ENCODE assay signal across 17 cellular contexts in genomic region chr7:27138987-27139334, GRCh38. TPM values are rescaled to one million over a fixed set of nuclear protein-coding genes. Genes with fewer than 3 reads are reported as not detected.
DNase-seq lines count a peak whose midpoint lies in the region; ATAC-seq and TF ChIP-seq lines count a peak whose summit lies in the region.
"Had no signal": no experiment of that assay in that cellular context is flagged by ENCODE, and none has a peak within 500 bp of the region (broad histone marks: within the 10 kb centered on the region; RNA-seq: fewer than 3 reads in every experiment).

No MANE protein-coding gene starts in this region.

- H3K27me3 ChIP-seq in ascending aorta = no peaks in the 10 kb centered on the region
- H3K27me3 ChIP-seq in kidney epithelial cell (ENCODE audit: control insufficient read depth, insufficient read depth, low read length) = peaks cover 2% of the 10 kb centered on the region
- no peaks in the 10 kb centered on the region for H3K27me3 ChIP-seq in psoas muscle (ENCODE audit: insufficient read depth in 3 of 3, low read length in 2 of 3)

- H3K9me3 Mint-ChIP-seq in HFFc6 = no peaks in the 10 kb centered on the region
- H3K9me3 Mint-ChIP-seq: stimulated activated naive CD8-positive, alpha-beta T cell treated with anti-CD3 and anti-CD28 coated beads, Interleukin-15, Interleukin-2, amounts not matched to agents 100 ng/mL and 50 ng/mL, for 24 hours; T-helper 1 cell treated with Interleukin-12 subunit alpha and Interleukin-12 subunit beta and Interleukin-4 antibody, amounts not matched to agents 30 μg/mL and 1 μg/mL, for 36 hours had no signal

- H3K27ac ChIP-seq in ascending aorta (peak overlapping the region; percentile 44 to 74), psoas muscle (peak overlapping the region; percentile 64)

- H3K4me1 ChIP-seq in ascending aorta (peaks cover 0 to 8% of the 10 kb centered on the region in 2 donors), psoas muscle (peaks cover 29% of the 10 kb centered on the region)

- peaks cover 26% of the 10 kb centered on the region for H3K4me1 Mint-ChIP-seq in HFFc6 (ENCODE audit: low read depth)

- H3K4me3 ChIP-seq in ascending aorta (peak overlapping the region; percentile 25 to 53), kidney epithelial cell (ENCODE audit: low read depth, low read length) (peak overlapping the region; percentile 72), psoas muscle (peak overlapping the region; percentile 13), foreskin fibroblast (ENCODE audit: low read depth in 1 of 2, low read length in 2 of 2) (no peak overlapping the region)

- no peak overlapping the region for H3K27ac Mint-ChIP-seq in HFFc6
- H3K27ac Mint-ChIP-seq: stimulated activated naive CD8-positive, alpha-beta T cell treated with anti-CD3 and anti-CD28 coated beads, Interleukin-15, Interleukin-2, amounts not matched to agents 100 ng/mL and 50 ng/mL, for 24 hours; T-helper 1 cell treated with Interleukin-12 subunit alpha and Interleukin-12 subunit beta and Interleukin-4 antibody, amounts not matched to agents 30 μg/mL and 1 μg/mL, for 36 hours had no signal

- DNase-seq in ascending aorta (ENCODE audit: low spot score in 2 of 2) (no peak), kidney epithelial cell (ENCODE audit: low read depth) (no peak), psoas muscle (no peak), NCI-H510A (lab: John Stamatoyannopoulos, UW) (no peak), HFFc6 (no peak), foreskin fibroblast (no peak)
- DNase-seq: activated CD4-positive, CD25-positive, alpha-beta regulatory T cell treated with anti-CD3 and anti-CD28 coated beads, Interleukin-2, amount 50 U/mL, for 72 hours; activated naive CD4-positive, alpha-beta T cell treated with anti-CD3 and anti-CD28 coated beads, Interleukin-2, amount 50 U/mL, for 16 hours; C1 segment of cervical spinal cord; DND-41; NCI-H1694 treated with DMSO at 0.1 percent for 48 hours; NCI-H69 had no signal

- H3K36me3 ChIP-seq in ascending aorta (peaks cover 0 to under 1% of the 10 kb centered on the region in 2 donors), kidney epithelial cell (ENCODE audit: control insufficient read depth, insufficient read depth, low read length) (peaks cover 1% of the 10 kb centered on the region), psoas muscle (ENCODE audit: insufficient read depth in 1 of 2, low read depth in 1 of 2) (peaks cover 0 to 17% of the 10 kb centered on the region in 2 donors)

- no peak overlapping the region for H3K4me3 Mint-ChIP-seq in HFFc6
- H3K4me3 Mint-ChIP-seq: stimulated activated naive CD8-positive, alpha-beta T cell treated with anti-CD3 and anti-CD28 coated beads, Interleukin-15, Interleukin-2, amounts not matched to agents 100 ng/mL and 50 ng/mL, for 24 hours; T-helper 1 cell treated with Interleukin-12 subunit alpha and Interleukin-12 subunit beta and Interleukin-4 antibody, amounts not matched to agents 30 μg/mL and 1 μg/mL, for 36 hours had no signal

- TF ChIP-seq CTCF in ascending aorta (IDR thresholded peaks at IDR 0.05) (no peak), kidney epithelial cell (IDR thresholded peaks at IDR 0.05; ENCODE audit: insufficient read depth, low read length, poor library complexity, severe bottlenecking) (no peak), psoas muscle (IDR thresholded peaks at IDR 0.05) (no peak), HFFc6 (IDR thresholded peaks at IDR 0.05) (no peak), foreskin fibroblast (IDR thresholded peaks at IDR 0.05; ENCODE audit: low read depth, low read length) (no peak)

- ATAC-seq in psoas muscle = no peak
- no peak for ATAC-seq in GM18520 (IDR thresholded peaks at IDR 0.05; ENCODE audit: unreplicated experiment)

- 81 to 82% (median 82%) methylated on average over 11 of the region's 11 CpGs for WGBS in psoas muscle, 3 donors

- H3K27me3 Mint-ChIP-seq in HFFc6 (ENCODE audit: insufficient read depth) = peaks cover 3% of the 10 kb centered on the region; the same call in 1 of the 2 replicates

- intact Hi-C loops in ascending aorta (cut with DNase I) (no loop called here), psoas muscle (cut with DNase I) (no loop called here)

- H3K36me3 Mint-ChIP-seq in HFFc6 (ENCODE audit: low read depth) = peaks cover 19% of the 10 kb centered on the region

- H3K9me3 ChIP-seq in ascending aorta = no peaks in the 10 kb centered on the region
- H3K9me3 ChIP-seq in psoas muscle = no peaks in the 10 kb centered on the region

RNA-seq across cellular contexts. Expression of gene HOXA5, which starts 4.5 kb away (rescaled TPM):
- total RNA-seq in ascending aorta = 22.0 TPM
- total RNA-seq in kidney epithelial cell = 18.8 and 19.1 TPM in 2 replicates
- 10 to 100 TPM in 1 of 4 donors, 1 to 10 TPM in 3; 4.7 to 18.8 (median 8.1) TPM for total RNA-seq in psoas muscle
- polyA plus RNA-seq in psoas muscle = 1 to 10 TPM; 2.6 to 7.6 (median 4.6) TPM
- total RNA-seq in HFFc6 (2021; fragmentation: NEBNext Ultra II Directional; extraction: Animal tissue kit (Norgen Biotek cat#: 25700)) = 1 to 10 TPM; 2.0 to 3.8 (median 2.8) TPM
- polyA plus RNA-seq: neural cell had no signal

RNA-seq across cellular contexts. Expression of gene HOXA4, which starts 8.4 kb away (rescaled TPM):
- total RNA-seq in ascending aorta (2.1 TPM), kidney epithelial cell (4.5 and 7.4 TPM in 2 replicates), psoas muscle (10 to 100 TPM in 2 of 4 donors, 1 to 10 TPM in 2; 7.2 to 11.5 (median 9.1) TPM)
- polyA plus RNA-seq in psoas muscle = 10 to 100 TPM in 2 of 3 donors, 1 to 10 TPM in 1; 6.8 to 20.8 (median 12.5) TPM
- total RNA-seq in HFFc6 (2021; fragmentation: NEBNext Ultra II Directional; extraction: Animal tissue kit (Norgen Biotek cat#: 25700)) = 1 to 10 TPM in 1 of 6 experiments, under 1 TPM in 5; 0.38 to 1.0 (median 0.47) TPM
- polyA plus RNA-seq: neural cell had no signal

RNA-seq across cellular contexts. Expression of gene HOXA6, which starts 8.6 kb away (rescaled TPM):
- total RNA-seq in ascending aorta = 15.3 TPM
- 4.8 and 10.5 TPM in 2 replicates for total RNA-seq in kidney epithelial cell
- 1 to 10 TPM; 2.5 to 3.7 (median 3.1) TPM for total RNA-seq in psoas muscle
- 1 to 10 TPM in 2 of 3 donors, under 1 TPM in 1; 0.64 to 3.2 (median 1.5) TPM for polyA plus RNA-seq in psoas muscle
- 1 to 10 TPM; 2.3 to 3.8 (median 2.8) TPM for total RNA-seq in HFFc6 (2021; fragmentation: NEBNext Ultra II Directional; extraction: Animal tissue kit (Norgen Biotek cat#: 25700))
- total RNA-seq: cardiac septum had no signal
- polyA plus RNA-seq: neural cell had no signal

RNA-seq across cellular contexts. Expression of gene HOXA3, which starts 13.4 kb away (rescaled TPM):
- total RNA-seq in ascending aorta (14.4 TPM), kidney epithelial cell (17.3 and 26.4 TPM in 2 replicates), psoas muscle (1 to 10 TPM; 3.3 to 5.6 (median 4.2) TPM)
- 1 to 10 TPM in 1 of 3 donors, under 1 TPM in 2; 0.65 to 2.6 (median 0.97) TPM for polyA plus RNA-seq in psoas muscle
- total RNA-seq in HFFc6 (2021; fragmentation: NEBNext Ultra II Directional; extraction: Animal tissue kit (Norgen Biotek cat#: 25700)) = 1 to 10 TPM in 3 of 6 experiments, under 1 TPM in 3; 0.33 to 1.9 (median 1.1) TPM
- polyA plus RNA-seq: neural cell had no signal

RNA-seq across cellular contexts. Expression of gene HOXA7, which starts 17.5 kb away (rescaled TPM):
- total RNA-seq in ascending aorta (12.0 TPM), kidney epithelial cell (28.8 and 34.2 TPM in 2 replicates), psoas muscle (1 to 10 TPM; 4.7 to 8.4 (median 6.7) TPM)
- polyA plus RNA-seq in psoas muscle = 10 to 100 TPM in 1 of 3 donors, 1 to 10 TPM in 2; 2.9 to 10.2 (median 6.2) TPM
- total RNA-seq in HFFc6 (2021; fragmentation: NEBNext Ultra II Directional; extraction: Animal tissue kit (Norgen Biotek cat#: 25700)) = 1 to 10 TPM; 6.2 to 8.2 (median 6.8) TPM
- total RNA-seq: cardiac septum had no signal
- polyA plus RNA-seq: neural cell had no signal

Comparison
In these comparisons a context has a peak if more than half of its experiments do, and no peak if none do; other contexts are left out.
1. H3K4me3 ChIP-seq: peak in ascending aorta (2 of 2), kidney epithelial cell (single experiment) and psoas muscle (single experiment); none in foreskin fibroblast (0 of 2).